In genomic region chrX:119709630-119710029, GRCh38 we compare ENCODE assay signal across 8 cellular contexts. TPM values are rescaled to one million over a fixed set of nuclear protein-coding genes. Genes with fewer than 3 reads are reported as not detected.
"Had no signal": no experiment of that assay in that cellular context is flagged by ENCODE, and none has a peak within 500 bp of the region (broad histone marks: within the 10 kb centered on the region; RNA-seq: fewer than 3 reads in every experiment).

No MANE protein-coding gene starts in this region.

- H3K4me3 ChIP-seq: GM23248, GM23338, HAP-1 had no signal

- H3K4me2 ChIP-seq: GM23338 had no signal

- FAIRE-seq: H54 had no signal

- ATAC-seq: GM23338, HCT116 had no signal

- H3K9ac ChIP-seq: GM23248 had no signal

- H2AFZ ChIP-seq: GM23248, GM23338 had no signal

- H3K4me1 ChIP-seq: HAP-1 had no signal

- H3K9me3 ChIP-seq: HAP-1 had no signal

- H3K36me3 ChIP-seq: HAP-1 had no signal

- H3K27ac ChIP-seq: GM23248 had no signal

- DNase-seq: GOT3, H7, H9 had no signal

RNA-seq across cellular contexts. Expression of gene SOWAHD, which starts 48.8 kb away (rescaled TPM):
- polyA plus RNA-seq: GM23248 had no signal
